10 cellular contexts compared by ENCODE assay signal in genomic region chr5:34916518-34916917, GRCh38. TPM values are rescaled to one million over a fixed set of nuclear protein-coding genes. Genes with fewer than 3 reads are reported as not detected.
DNase-seq lines count a peak whose midpoint lies in the region; ATAC-seq and TF ChIP-seq lines count a peak whose summit lies in the region.
"Had no signal": no experiment of that assay in that cellular context is flagged by ENCODE, and none has a peak within 500 bp of the region (broad histone marks: within the 10 kb centered on the region; RNA-seq: fewer than 3 reads in every experiment).

No MANE protein-coding gene starts in this region.

- H3K27ac ChIP-seq in RWPE2 (ENCODE audit: poor library complexity, severe bottlenecking) = peak overlapping the region; percentile 67
- H3K27ac ChIP-seq in stomach = no peak overlapping the region

- peaks cover 75% of the 10 kb centered on the region for H3K36me3 ChIP-seq in RWPE2 (ENCODE audit: low read depth)
- peaks cover 9 to 43% (median 38%) of the 10 kb centered on the region in 4 donors for H3K36me3 ChIP-seq in stomach

- TF ChIP-seq CTCF in RWPE2 (IDR thresholded peaks at IDR 0.05; ENCODE audit: poor library complexity, severe bottlenecking) (no peak), stomach (IDR thresholded peaks at IDR 0.05) (no peak), GM13977 (IDR thresholded peaks at IDR 0.05; ENCODE audit: extremely low read depth, insufficient read depth, missing control alignments) (no peak)

- DNase-seq in DMS53 (lab: John Stamatoyannopoulos, UW) (peak; percentile 25), DMS53 treated with DMSO at 0.1 percent for 48 hours (lab: John Stamatoyannopoulos, UW; ENCODE audit: unreplicated experiment) (no peak), RWPE2 (ENCODE audit: low spot score) (no peak), stomach (no peak), inferior parietal cortex (ENCODE audit: extremely low spot score) (no peak), GM13977 (ENCODE audit: low spot score) (no peak), RPMI8226 (no peak)
- DNase-seq: activated B cell treated with CpG ODN at 0.5 μM for 24 hours; stimulated activated CD4-positive, alpha-beta T cell treated with anti-CD3 and anti-CD28 coated beads, Interleukin-2, amount 100 ng/mL, for 24 hours had no signal

- in situ Hi-C loops in GM13977 (cut with MboI; ENCODE audit: low pct_unique_long_range_greater_than_20kb, low sequenced_read_pairs, unreplicated experiment) = no loop called here

- peaks cover 23% of the 10 kb centered on the region for H3K4me1 ChIP-seq in RWPE2 (ENCODE audit: insufficient read depth, poor library complexity, severe bottlenecking)
- peaks cover 28 to 46% (median 37%) of the 10 kb centered on the region in 4 donors for H3K4me1 ChIP-seq in stomach

- intact Hi-C loops in stomach (cut with DNase I; ENCODE audit: low total_unique reads) = no loop called here

- H3K9me3 ChIP-seq in RWPE2 (ENCODE audit: severe bottlenecking) (no peaks in the 10 kb centered on the region), stomach (no peaks in the 10 kb centered on the region)

- no peak for TF ChIP-seq EP300 in stomach (IDR thresholded peaks at IDR 0.05)

- no peak for ATAC-seq in RWPE2 (ENCODE audit: low read depth)

- H3K4me3 ChIP-seq in RWPE2 (ENCODE audit: severe bottlenecking) = peak overlapping the region; percentile 58
- peak overlapping the region; percentile 100 for H3K4me3 ChIP-seq in iPS-11a (ENCODE audit: low read depth, low read length)
- H3K4me3 ChIP-seq in stomach = peak overlapping the region; percentile 78 to 88 (median 87)

- WGBS in stomach, 5 donors = 6 to 18% (median 12%) methylated on average over 6 of the region's 6 CpGs

- H3K27me3 ChIP-seq in RWPE2 (ENCODE audit: insufficient read depth, poor library complexity, severe bottlenecking) = no peaks in the 10 kb centered on the region
- no peaks in the 10 kb centered on the region for H3K27me3 ChIP-seq in stomach

- no peak for TF ChIP-seq POLR2A in stomach (IDR thresholded peaks at IDR 0.05)

RNA-seq across cellular contexts. Expression of gene BRIX1, which starts 1.0 kb away (rescaled TPM):
- 10 to 100 TPM in 3 of 5 donors, 1 to 10 TPM in 1, not detected in 1; 3.8 to 36.2 (median 15.5) TPM for total RNA-seq in stomach
- 10 to 100 TPM; 17.1 to 22.5 (median 21.4) TPM for polyA plus RNA-seq in stomach

RNA-seq across cellular contexts. Expression of gene RAD1, which starts 1.2 kb away (rescaled TPM):
- 10 to 100 TPM in 3 of 5 donors, 1 to 10 TPM in 2; 4.9 to 33.6 (median 15.5) TPM for total RNA-seq in stomach
- polyA plus RNA-seq in stomach = 10 to 100 TPM in 2 of 3 donors, 1 to 10 TPM in 1; 8.1 to 15.3 (median 14.9) TPM

RNA-seq across cellular contexts. Expression of gene DNAJC21, which starts 12.8 kb away (rescaled TPM):
- total RNA-seq in stomach = 10 to 100 TPM; 30.4 to 69.4 (median 32.3) TPM
- polyA plus RNA-seq in stomach = 10 to 100 TPM; 21.8 to 32.2 (median 22.1) TPM
